In the genomic region with DNA sequence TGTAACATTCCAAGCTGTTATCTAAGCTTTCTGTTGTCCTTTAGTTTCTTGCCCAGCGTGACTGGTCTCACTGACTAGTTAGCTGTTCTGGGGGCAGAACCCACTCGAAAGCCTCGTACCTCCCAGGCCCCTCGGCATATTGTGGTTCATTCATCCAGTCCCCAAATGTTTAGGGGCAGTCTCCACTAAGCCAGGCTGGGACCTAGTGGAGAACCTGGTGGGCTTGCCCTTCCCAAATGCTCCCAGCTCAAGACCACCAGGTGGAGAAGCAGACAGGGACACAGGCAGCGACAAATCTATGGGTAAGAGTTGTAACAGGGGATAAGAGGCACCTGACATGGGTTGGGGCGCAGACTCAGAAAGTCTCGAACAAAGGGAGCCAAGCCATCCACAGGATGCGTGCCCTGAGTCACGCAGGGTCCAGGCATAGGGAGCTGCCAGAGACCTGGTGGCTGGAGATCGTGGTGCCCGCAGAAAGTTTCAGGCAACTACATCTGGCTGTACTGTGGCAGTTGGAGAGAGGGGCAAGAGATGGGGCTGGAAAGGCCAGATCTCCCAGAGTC, we compare ENCODE assay signal across 2 cellular contexts.
TF ChIP-seq lines count a peak whose summit lies in the region.

No MANE protein-coding gene starts in this region.

TF ChIP-seq in GM23338, 12 proteins besides CTCF, POLR2A, EP300 and RAD21 (continued from another document):
- TF ChIP-seq, protein P1, sequence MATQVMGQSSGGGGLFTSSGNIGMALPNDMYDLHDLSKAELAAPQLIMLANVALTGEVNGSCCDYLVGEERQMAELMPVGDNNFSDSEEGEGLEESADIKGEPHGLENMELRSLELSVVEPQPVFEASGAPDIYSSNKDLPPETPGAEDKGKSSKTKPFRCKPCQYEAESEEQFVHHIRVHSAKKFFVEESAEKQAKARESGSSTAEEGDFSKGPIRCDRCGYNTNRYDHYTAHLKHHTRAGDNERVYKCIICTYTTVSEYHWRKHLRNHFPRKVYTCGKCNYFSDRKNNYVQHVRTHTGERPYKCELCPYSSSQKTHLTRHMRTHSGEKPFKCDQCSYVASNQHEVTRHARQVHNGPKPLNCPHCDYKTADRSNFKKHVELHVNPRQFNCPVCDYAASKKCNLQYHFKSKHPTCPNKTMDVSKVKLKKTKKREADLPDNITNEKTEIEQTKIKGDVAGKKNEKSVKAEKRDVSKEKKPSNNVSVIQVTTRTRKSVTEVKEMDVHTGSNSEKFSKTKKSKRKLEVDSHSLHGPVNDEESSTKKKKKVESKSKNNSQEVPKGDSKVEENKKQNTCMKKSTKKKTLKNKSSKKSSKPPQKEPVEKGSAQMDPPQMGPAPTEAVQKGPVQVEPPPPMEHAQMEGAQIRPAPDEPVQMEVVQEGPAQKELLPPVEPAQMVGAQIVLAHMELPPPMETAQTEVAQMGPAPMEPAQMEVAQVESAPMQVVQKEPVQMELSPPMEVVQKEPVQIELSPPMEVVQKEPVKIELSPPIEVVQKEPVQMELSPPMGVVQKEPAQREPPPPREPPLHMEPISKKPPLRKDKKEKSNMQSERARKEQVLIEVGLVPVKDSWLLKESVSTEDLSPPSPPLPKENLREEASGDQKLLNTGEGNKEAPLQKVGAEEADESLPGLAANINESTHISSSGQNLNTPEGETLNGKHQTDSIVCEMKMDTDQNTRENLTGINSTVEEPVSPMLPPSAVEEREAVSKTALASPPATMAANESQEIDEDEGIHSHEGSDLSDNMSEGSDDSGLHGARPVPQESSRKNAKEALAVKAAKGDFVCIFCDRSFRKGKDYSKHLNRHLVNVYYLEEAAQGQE (IDR thresholded peaks at IDR 0.05; ENCODE audit: unreplicated experiment), result no peak
- TF ChIP-seq, protein P2, sequence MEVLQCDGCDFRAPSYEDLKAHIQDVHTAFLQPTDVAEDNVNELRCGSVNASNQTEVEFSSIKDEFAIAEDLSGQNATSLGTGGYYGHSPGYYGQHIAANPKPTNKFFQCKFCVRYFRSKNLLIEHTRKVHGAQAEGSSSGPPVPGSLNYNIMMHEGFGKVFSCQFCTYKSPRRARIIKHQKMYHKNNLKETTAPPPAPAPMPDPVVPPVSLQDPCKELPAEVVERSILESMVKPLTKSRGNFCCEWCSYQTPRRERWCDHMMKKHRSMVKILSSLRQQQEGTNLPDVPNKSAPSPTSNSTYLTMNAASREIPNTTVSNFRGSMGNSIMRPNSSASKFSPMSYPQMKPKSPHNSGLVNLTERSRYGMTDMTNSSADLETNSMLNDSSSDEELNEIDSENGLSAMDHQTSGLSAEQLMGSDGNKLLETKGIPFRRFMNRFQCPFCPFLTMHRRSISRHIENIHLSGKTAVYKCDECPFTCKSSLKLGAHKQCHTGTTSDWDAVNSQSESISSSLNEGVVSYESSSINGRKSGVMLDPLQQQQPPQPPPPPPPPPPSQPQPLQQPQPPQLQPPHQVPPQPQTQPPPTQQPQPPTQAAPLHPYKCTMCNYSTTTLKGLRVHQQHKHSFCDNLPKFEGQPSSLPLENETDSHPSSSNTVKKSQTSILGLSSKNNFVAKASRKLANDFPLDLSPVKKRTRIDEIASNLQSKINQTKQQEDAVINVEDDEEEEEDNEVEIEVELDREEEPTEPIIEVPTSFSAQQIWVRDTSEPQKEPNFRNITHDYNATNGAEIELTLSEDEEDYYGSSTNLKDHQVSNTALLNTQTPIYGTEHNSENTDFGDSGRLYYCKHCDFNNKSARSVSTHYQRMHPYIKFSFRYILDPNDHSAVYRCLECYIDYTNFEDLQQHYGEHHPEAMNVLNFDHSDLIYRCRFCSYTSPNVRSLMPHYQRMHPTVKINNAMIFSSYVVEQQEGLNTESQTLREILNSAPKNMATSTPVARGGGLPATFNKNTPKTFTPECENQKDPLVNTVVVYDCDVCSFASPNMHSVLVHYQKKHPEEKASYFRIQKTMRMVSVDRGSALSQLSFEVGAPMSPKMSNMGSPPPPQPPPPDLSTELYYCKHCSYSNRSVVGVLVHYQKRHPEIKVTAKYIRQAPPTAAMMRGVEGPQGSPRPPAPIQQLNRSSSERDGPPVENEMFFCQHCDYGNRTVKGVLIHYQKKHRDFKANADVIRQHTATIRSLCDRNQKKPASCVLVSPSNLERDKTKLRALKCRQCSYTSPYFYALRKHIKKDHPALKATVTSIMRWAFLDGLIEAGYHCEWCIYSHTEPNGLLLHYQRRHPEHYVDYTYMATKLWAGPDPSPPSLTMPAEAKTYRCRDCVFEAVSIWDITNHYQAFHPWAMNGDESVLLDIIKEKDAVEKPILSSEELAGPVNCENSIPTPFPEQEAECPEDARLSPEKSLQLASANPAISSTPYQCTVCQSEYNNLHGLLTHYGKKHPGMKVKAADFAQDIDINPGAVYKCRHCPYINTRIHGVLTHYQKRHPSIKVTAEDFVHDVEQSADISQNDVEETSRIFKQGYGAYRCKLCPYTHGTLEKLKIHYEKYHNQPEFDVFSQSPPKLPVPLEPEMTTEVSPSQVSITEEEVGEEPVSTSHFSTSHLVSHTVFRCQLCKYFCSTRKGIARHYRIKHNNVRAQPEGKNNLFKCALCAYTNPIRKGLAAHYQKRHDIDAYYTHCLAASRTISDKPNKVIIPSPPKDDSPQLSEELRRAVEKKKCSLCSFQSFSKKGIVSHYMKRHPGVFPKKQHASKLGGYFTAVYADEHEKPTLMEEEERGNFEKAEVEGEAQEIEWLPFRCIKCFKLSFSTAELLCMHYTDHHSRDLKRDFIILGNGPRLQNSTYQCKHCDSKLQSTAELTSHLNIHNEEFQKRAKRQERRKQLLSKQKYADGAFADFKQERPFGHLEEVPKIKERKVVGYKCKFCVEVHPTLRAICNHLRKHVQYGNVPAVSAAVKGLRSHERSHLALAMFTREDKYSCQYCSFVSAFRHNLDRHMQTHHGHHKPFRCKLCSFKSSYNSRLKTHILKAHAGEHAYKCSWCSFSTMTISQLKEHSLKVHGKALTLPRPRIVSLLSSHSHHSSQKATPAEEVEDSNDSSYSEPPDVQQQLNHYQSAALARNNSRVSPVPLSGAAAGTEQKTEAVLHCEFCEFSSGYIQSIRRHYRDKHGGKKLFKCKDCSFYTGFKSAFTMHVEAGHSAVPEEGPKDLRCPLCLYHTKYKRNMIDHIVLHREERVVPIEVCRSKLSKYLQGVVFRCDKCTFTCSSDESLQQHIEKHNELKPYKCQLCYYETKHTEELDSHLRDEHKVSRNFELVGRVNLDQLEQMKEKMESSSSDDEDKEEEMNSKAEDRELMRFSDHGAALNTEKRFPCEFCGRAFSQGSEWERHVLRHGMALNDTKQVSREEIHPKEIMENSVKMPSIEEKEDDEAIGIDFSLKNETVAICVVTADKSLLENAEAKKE (CRISPR knock-in tag; IDR thresholded peaks at IDR 0.05), result no peak
- TF ChIP-seq CREB1 (CRISPR knock-in tag; IDR thresholded peaks at IDR 0.05; ENCODE audit: low read depth) (no peak), EZH2 (IDR thresholded peaks at IDR 0.05; ENCODE audit: low read depth, unreplicated experiment) (no peak), EZH2phosphoT487 (IDR thresholded peaks at IDR 0.05; ENCODE audit: unreplicated experiment) (no peak), STAT1 (IDR thresholded peaks at IDR 0.05; ENCODE audit: unreplicated experiment) (no peak)
- TF ChIP-seq, protein P3, sequence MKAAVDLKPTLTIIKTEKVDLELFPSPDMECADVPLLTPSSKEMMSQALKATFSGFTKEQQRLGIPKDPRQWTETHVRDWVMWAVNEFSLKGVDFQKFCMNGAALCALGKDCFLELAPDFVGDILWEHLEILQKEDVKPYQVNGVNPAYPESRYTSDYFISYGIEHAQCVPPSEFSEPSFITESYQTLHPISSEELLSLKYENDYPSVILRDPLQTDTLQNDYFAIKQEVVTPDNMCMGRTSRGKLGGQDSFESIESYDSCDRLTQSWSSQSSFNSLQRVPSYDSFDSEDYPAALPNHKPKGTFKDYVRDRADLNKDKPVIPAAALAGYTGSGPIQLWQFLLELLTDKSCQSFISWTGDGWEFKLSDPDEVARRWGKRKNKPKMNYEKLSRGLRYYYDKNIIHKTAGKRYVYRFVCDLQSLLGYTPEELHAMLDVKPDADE (IDR thresholded peaks at IDR 0.05), result no peak

TF ChIP-seq in WTC11, 78 proteins besides CTCF, POLR2A, EP300 and RAD21 (continued from another document):
- TF ChIP-seq, protein P4, sequence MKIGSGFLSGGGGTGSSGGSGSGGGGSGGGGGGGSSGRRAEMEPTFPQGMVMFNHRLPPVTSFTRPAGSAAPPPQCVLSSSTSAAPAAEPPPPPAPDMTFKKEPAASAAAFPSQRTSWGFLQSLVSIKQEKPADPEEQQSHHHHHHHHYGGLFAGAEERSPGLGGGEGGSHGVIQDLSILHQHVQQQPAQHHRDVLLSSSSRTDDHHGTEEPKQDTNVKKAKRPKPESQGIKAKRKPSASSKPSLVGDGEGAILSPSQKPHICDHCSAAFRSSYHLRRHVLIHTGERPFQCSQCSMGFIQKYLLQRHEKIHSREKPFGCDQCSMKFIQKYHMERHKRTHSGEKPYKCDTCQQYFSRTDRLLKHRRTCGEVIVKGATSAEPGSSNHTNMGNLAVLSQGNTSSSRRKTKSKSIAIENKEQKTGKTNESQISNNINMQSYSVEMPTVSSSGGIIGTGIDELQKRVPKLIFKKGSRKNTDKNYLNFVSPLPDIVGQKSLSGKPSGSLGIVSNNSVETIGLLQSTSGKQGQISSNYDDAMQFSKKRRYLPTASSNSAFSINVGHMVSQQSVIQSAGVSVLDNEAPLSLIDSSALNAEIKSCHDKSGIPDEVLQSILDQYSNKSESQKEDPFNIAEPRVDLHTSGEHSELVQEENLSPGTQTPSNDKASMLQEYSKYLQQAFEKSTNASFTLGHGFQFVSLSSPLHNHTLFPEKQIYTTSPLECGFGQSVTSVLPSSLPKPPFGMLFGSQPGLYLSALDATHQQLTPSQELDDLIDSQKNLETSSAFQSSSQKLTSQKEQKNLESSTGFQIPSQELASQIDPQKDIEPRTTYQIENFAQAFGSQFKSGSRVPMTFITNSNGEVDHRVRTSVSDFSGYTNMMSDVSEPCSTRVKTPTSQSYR (CRISPR knock-in tag; IDR thresholded peaks at IDR 0.05), result no peak
- TF ChIP-seq GTF2I (CRISPR knock-in tag; conservative IDR thresholded peaks at IDR 0.05) (no peak), GABPB1 (CRISPR knock-in tag; IDR thresholded peaks at IDR 0.05) (no peak), CBFB (CRISPR knock-in tag; IDR thresholded peaks at IDR 0.05; ENCODE audit: low read depth) (no peak)
- TF ChIP-seq, protein P5, sequence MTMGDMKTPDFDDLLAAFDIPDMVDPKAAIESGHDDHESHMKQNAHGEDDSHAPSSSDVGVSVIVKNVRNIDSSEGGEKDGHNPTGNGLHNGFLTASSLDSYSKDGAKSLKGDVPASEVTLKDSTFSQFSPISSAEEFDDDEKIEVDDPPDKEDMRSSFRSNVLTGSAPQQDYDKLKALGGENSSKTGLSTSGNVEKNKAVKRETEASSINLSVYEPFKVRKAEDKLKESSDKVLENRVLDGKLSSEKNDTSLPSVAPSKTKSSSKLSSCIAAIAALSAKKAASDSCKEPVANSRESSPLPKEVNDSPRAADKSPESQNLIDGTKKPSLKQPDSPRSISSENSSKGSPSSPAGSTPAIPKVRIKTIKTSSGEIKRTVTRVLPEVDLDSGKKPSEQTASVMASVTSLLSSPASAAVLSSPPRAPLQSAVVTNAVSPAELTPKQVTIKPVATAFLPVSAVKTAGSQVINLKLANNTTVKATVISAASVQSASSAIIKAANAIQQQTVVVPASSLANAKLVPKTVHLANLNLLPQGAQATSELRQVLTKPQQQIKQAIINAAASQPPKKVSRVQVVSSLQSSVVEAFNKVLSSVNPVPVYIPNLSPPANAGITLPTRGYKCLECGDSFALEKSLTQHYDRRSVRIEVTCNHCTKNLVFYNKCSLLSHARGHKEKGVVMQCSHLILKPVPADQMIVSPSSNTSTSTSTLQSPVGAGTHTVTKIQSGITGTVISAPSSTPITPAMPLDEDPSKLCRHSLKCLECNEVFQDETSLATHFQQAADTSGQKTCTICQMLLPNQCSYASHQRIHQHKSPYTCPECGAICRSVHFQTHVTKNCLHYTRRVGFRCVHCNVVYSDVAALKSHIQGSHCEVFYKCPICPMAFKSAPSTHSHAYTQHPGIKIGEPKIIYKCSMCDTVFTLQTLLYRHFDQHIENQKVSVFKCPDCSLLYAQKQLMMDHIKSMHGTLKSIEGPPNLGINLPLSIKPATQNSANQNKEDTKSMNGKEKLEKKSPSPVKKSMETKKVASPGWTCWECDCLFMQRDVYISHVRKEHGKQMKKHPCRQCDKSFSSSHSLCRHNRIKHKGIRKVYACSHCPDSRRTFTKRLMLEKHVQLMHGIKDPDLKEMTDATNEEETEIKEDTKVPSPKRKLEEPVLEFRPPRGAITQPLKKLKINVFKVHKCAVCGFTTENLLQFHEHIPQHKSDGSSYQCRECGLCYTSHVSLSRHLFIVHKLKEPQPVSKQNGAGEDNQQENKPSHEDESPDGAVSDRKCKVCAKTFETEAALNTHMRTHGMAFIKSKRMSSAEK (CRISPR knock-in tag; IDR thresholded peaks at IDR 0.05; ENCODE audit: borderline replicate concordance), result no peak
- TF ChIP-seq, protein P6, sequence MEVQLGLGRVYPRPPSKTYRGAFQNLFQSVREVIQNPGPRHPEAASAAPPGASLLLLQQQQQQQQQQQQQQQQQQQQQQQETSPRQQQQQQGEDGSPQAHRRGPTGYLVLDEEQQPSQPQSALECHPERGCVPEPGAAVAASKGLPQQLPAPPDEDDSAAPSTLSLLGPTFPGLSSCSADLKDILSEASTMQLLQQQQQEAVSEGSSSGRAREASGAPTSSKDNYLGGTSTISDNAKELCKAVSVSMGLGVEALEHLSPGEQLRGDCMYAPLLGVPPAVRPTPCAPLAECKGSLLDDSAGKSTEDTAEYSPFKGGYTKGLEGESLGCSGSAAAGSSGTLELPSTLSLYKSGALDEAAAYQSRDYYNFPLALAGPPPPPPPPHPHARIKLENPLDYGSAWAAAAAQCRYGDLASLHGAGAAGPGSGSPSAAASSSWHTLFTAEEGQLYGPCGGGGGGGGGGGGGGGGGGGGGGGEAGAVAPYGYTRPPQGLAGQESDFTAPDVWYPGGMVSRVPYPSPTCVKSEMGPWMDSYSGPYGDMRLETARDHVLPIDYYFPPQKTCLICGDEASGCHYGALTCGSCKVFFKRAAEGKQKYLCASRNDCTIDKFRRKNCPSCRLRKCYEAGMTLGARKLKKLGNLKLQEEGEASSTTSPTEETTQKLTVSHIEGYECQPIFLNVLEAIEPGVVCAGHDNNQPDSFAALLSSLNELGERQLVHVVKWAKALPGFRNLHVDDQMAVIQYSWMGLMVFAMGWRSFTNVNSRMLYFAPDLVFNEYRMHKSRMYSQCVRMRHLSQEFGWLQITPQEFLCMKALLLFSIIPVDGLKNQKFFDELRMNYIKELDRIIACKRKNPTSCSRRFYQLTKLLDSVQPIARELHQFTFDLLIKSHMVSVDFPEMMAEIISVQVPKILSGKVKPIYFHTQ (CRISPR knock-in tag; IDR thresholded peaks at IDR 0.05), result no peak
